ENCODE assay signal across 10 cellular contexts in the genomic region with DNA sequence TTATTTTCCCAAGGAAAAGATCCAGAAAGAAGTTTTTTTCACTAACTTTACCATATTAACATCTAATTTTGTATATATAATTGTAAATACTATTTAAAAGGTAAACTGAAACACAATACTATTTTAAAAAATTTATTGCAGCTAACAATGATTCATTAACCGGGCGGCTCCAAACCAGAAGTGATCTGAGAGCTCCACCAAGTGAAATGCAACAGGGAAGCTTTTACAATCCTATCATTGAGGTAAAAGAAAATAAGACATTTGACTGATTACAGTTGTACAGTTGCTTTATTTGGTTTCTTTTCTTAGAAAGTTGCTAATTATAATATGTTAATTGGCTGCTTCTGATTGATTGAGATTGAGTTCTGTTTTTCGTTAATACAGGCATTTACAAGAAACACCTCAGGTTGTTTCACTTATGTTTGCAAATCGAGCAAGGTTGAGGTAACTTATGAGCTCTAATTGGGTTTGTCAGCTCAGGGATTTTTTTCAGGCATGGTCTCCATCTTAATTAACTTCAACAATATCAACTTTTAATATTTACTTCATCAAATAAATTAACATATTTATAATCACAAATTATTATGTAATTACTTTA.
DNase-seq lines count a peak whose midpoint lies in the region; ATAC-seq and TF ChIP-seq lines count a peak whose summit lies in the region.
"Had no signal": no experiment of that assay in that cellular context is flagged by ENCODE, and none has a peak within 500 bp of the region (broad histone marks: within the 10 kb centered on the region; RNA-seq: fewer than 3 reads in every experiment).

No MANE protein-coding gene starts in this region.

- ATAC-seq in Right ventricle myocardium superior (ENCODE audit: poor library complexity) (no peak), HG03139 (IDR thresholded peaks at IDR 0.05; ENCODE audit: unreplicated experiment) (no peak)

- no peaks in the 10 kb centered on the region for H3K36me3 ChIP-seq in cardiac muscle cell

- DNase-seq in cardiac muscle cell (ENCODE audit: low read depth in 1 of 2, low spot score in 1 of 2) (peak in 1 of 2 donors; percentile 51), Right ventricle myocardium superior (no peak), RPMI7951 (ENCODE audit: low read depth) (peak; percentile 11), fibroblast of mammary gland (ENCODE audit: low read depth) (peak; percentile 57), superior temporal gyrus (ENCODE audit: extremely low spot score) (peak; percentile 31), SKM-1 treated with dmso at 0.1 percent for 144 hours (lab: John Stamatoyannopoulos, UW; ENCODE audit: unreplicated experiment) (no peak)
- no peak for DNase-seq in activated CD4-positive, alpha-beta T cell treated with anti-CD3 and anti-CD28 coated beads, Interleukin-2, amount 50 U/mL, for 1 hour
- DNase-seq: activated CD8-positive, alpha-beta memory T cell treated with anti-CD3 and anti-CD28 coated beads, Interleukin-2, amount 50 U/mL, for 4 hours had no signal

- no peaks in the 10 kb centered on the region for H3K9me3 ChIP-seq in cardiac muscle cell (ENCODE audit: low read depth)

- intact Hi-C loops in Right ventricle myocardium superior (cut with DNase I), result no loop called here

- H3K27me3 ChIP-seq in cardiac muscle cell, result no peaks in the 10 kb centered on the region

- H3K4me1 ChIP-seq in cardiac muscle cell (ENCODE audit: low read depth), result peaks cover 12% of the 10 kb centered on the region

- H3K4me3 ChIP-seq in cardiac muscle cell, result no peak overlapping the region
- H3K4me3 ChIP-seq in fibroblast of mammary gland (ENCODE audit: control insufficient read depth, low read depth, low read length), result no peak overlapping the region

- TF ChIP-seq CTCF in cardiac muscle cell (IDR thresholded peaks at IDR 0.05; ENCODE audit: low read depth, low read length), result peak; percentile 49
- peak; percentile 61 for TF ChIP-seq CTCF in fibroblast of mammary gland (conservative IDR thresholded peaks at IDR 0.05; ENCODE audit: control insufficient read depth, insufficient read depth, low read depth, low read length)

- no peak overlapping the region for H3K27ac ChIP-seq in cardiac muscle cell
- H3K27ac ChIP-seq: epithelial cell of prostate had no signal

Comparison
In these comparisons a context has a peak if more than half of its experiments do, and no peak if none do; other contexts are left out.
1. DNase-seq: peak in RPMI7951 (single experiment), fibroblast of mammary gland (single experiment) and superior temporal gyrus (single experiment); none in Right ventricle myocardium superior (single experiment), activated CD4-positive, alpha-beta T cell treated with anti-CD3 and anti-CD28 coated beads, Interleukin-2, amount 50 U/mL, for 1 hour (single experiment) and SKM-1 treated with dmso at 0.1 percent for 144 hours (single experiment).